Comparison of ENCODE assay signal across 8 cellular contexts in genomic region chr17:69047368-69048263, GRCh38. TPM values are rescaled to one million over a fixed set of nuclear protein-coding genes. Genes with fewer than 3 reads are reported as not detected.
A peak's percentile ranks its signal among the peaks of the same experiment; 100 is the strongest.
DNase-seq lines count a peak whose midpoint lies in the region; ATAC-seq and TF ChIP-seq lines count a peak whose summit lies in the region.

No MANE protein-coding gene starts in this region.

- TF ChIP-seq EP300 in ovary (IDR thresholded peaks at IDR 0.05), result no peak

- H3K4me3 ChIP-seq in fibroblast of the aortic adventitia (ENCODE audit: low read depth, low read length) (no peak overlapping the region), ovary (no peak overlapping the region)

- TF ChIP-seq CTCF in fibroblast of the aortic adventitia (IDR thresholded peaks at IDR 0.05; ENCODE audit: insufficient read depth, low read length), result no peak
- TF ChIP-seq CTCF in ovary (IDR thresholded peaks at IDR 0.05), result no peak

- peak overlapping the region in 1 of 2 donors; percentile 84 for H3K27ac ChIP-seq in ovary

- no peak for TF ChIP-seq POLR2A in ovary (IDR thresholded peaks at IDR 0.05)

- ATAC-seq in HG03045 (IDR thresholded peaks at IDR 0.05; ENCODE audit: unreplicated experiment), result no peak

- peaks cover 4% of the 10 kb centered on the region for H3K4me1 ChIP-seq in ovary (ENCODE audit: insufficient read depth)

- peaks cover 0 to 4% of the 10 kb centered on the region in 2 donors for H3K9me3 ChIP-seq in ovary

- 0 to 6% (median 3%) methylated on average over 3 of the region's 3 CpGs for WGBS in ovary, 3 donors

- intact Hi-C loops in ovary (cut with DNase I), result loop anchor here in 1 of 4 donors (1.0 kb wide), 1 partner anchor 9 kb away; no protein-coding TSS in a partner anchor

- H3K36me3 ChIP-seq in ovary, result no peaks in the 10 kb centered on the region

- DNase-seq in DMS53 (lab: John Stamatoyannopoulos, UW), result peak; percentile 82
- peak; percentile 49 for DNase-seq in SIG-M5 (lab: John Stamatoyannopoulos, UW)
- peak; percentile 100 for DNase-seq in fibroblast of the aortic adventitia (ENCODE audit: low read depth)
- DNase-seq in ovary, result peak; percentile 53 to 78 (median 72)
- no peak for DNase-seq in NCI-H82 treated with DMSO at 0.1 percent for 48 hours (lab: John Stamatoyannopoulos, UW; ENCODE audit: unreplicated experiment)
- DNase-seq in RKO (ENCODE audit: low spot score), result no peak
- DNase-seq in GOT3 (lab: John Stamatoyannopoulos, UW), result no peak

- H3K27me3 ChIP-seq in ovary, result no peaks in the 10 kb centered on the region

RNA-seq across cellular contexts. Expression of gene ABCA9, which starts 13.1 kb away (rescaled TPM):
- total RNA-seq in fibroblast of the aortic adventitia (ENCODE audit: low replicate concordance) (122 and 235 TPM in 2 replicates), ovary (100 to 1,000 TPM in 2 of 7 donors, 10 to 100 TPM in 5; 15.0 to 111 (median 26.1) TPM)
- 10 to 100 TPM; 23.0 to 29.7 TPM for polyA plus RNA-seq in ovary

Comparison
In these comparisons a context has a peak if more than half of its experiments do, and no peak if none do; other contexts are left out.
1. DNase-seq: peak in DMS53 (single experiment), SIG-M5 (single experiment), fibroblast of the aortic adventitia (single experiment) and ovary (5 of 5); none in NCI-H82 treated with DMSO at 0.1 percent for 48 hours (single experiment), RKO (single experiment) and GOT3 (single experiment).